11 cellular contexts compared by ENCODE assay signal in genomic region chr3:48596676-48597407, GRCh38. TPM values are rescaled to one million over a fixed set of nuclear protein-coding genes. Genes with fewer than 3 reads are reported as not detected.
DNase-seq lines count a peak whose midpoint lies in the region; ATAC-seq and TF ChIP-seq lines count a peak whose summit lies in the region.
"Had no signal": no experiment of that assay in that cellular context is flagged by ENCODE, and none has a peak within 500 bp of the region (broad histone marks: within the 10 kb centered on the region; RNA-seq: fewer than 3 reads in every experiment).

No MANE protein-coding gene starts in this region.

- peaks cover 44% of the 10 kb centered on the region for H3K36me3 ChIP-seq in HUES64 (ENCODE audit: insufficient read depth, low read length)
- H3K36me3 ChIP-seq in endodermal cell (ENCODE audit: control insufficient read depth, insufficient read depth, low read length), result peaks cover 32% of the 10 kb centered on the region
- peaks cover 13 to 33% of the 10 kb centered on the region in 2 donors for H3K36me3 ChIP-seq in psoas muscle (ENCODE audit: insufficient read depth in 1 of 2, low read depth in 1 of 2)

- DNase-seq in endodermal cell, result no peak
- no peak for DNase-seq in psoas muscle
- no peak for DNase-seq in T-cell
- DNase-seq: NCI-H510A; stimulated activated CD4-positive, alpha-beta T cell treated with anti-CD3 and anti-CD28 coated beads, Interleukin-12 subunit alpha, Interleukin-12 subunit beta, amount 100 ng/mL, for 4 hours; stimulated activated naive CD4-positive, alpha-beta T cell had no signal

- intact Hi-C loops in psoas muscle (cut with DNase I), result no loop called here

- no peaks in the 10 kb centered on the region for H3K9me3 Mint-ChIP-seq in endodermal cell
- H3K9me3 Mint-ChIP-seq in T-cell, result no peaks in the 10 kb centered on the region

- H3K36me3 Mint-ChIP-seq in endodermal cell (ENCODE audit: low read depth), result peaks cover 38% of the 10 kb centered on the region
- peaks cover 21% of the 10 kb centered on the region for H3K36me3 Mint-ChIP-seq in T-cell

- peaks cover 13% of the 10 kb centered on the region for H3K4me1 Mint-ChIP-seq in endodermal cell
- H3K4me1 Mint-ChIP-seq in T-cell, result peaks cover 6 to 9% (median 6%) of the 10 kb centered on the region in 3 donors

- POLR2A ChIA-PET in T-cell (lab: Charles Lee), result no interaction called here

- H3K27me3 ChIP-seq in HUES64 (ENCODE audit: insufficient read depth, low read length) (peaks cover 17% of the 10 kb centered on the region; the same call in 1 of the 2 replicates), endodermal cell (ENCODE audit: control insufficient read depth, insufficient read depth, low read length, poor library complexity, severe bottlenecking) (peaks cover 17% of the 10 kb centered on the region), psoas muscle (ENCODE audit: insufficient read depth in 3 of 3, low read length in 2 of 3) (no peaks in the 10 kb centered on the region)

- H3K4me1 ChIP-seq in HUES64 (ENCODE audit: insufficient read depth, low read length) (peaks cover 19% of the 10 kb centered on the region), endodermal cell (ENCODE audit: control insufficient read depth, insufficient read depth, low read length) (no peaks in the 10 kb centered on the region), psoas muscle (peaks cover 73% of the 10 kb centered on the region)

- TF ChIP-seq CTCF in endodermal cell (conservative IDR thresholded peaks at IDR 0.05) (no peak), psoas muscle (IDR thresholded peaks at IDR 0.05) (no peak)

- H3K9me3 ChIP-seq in HUES64 (ENCODE audit: insufficient read depth, low read depth, low read length) (no peaks in the 10 kb centered on the region), endodermal cell (ENCODE audit: control insufficient read depth, low read length) (no peaks in the 10 kb centered on the region), psoas muscle (no peaks in the 10 kb centered on the region)

- WGBS in HUES64, result 91% methylated on average over 8 of the region's 8 CpGs
- whole genome bisulfite sequencing in endodermal cell (ENCODE audit: insufficient coverage in 1 of 2, insufficient read length in 1 of 2), 2 experiments, result 89 to 91% methylated on average over 6 to 8 of the region's 8 CpGs
- 44 to 77% (median 62%) methylated on average over 8 of the region's 8 CpGs for WGBS in psoas muscle, 3 donors

- CTCF ChIA-PET in T-cell (lab: Charles Lee), result no interaction called here

- H3K9ac ChIP-seq in HUES64 (ENCODE audit: low read depth, low read length), result no peak overlapping the region
- no peak overlapping the region for H3K9ac ChIP-seq in endodermal cell (ENCODE audit: extremely low read depth, low read length, poor library complexity, severe bottlenecking)

- H3K4me3 ChIP-seq in HUES64 (ENCODE audit: low read length), result no peak overlapping the region
- H3K4me3 ChIP-seq in endodermal cell (ENCODE audit: low read length), result no peak overlapping the region
- H3K4me3 ChIP-seq in psoas muscle, result no peak overlapping the region

- no peak for ATAC-seq in psoas muscle
- ATAC-seq in T-cell (replicated peaks in 1 of 4), result no peak
- no peak for ATAC-seq in GM21717 (IDR thresholded peaks at IDR 0.05; ENCODE audit: unreplicated experiment)
- no peak for ATAC-seq in GM18868 (IDR thresholded peaks at IDR 0.05; ENCODE audit: unreplicated experiment)

- H3K27me3 Mint-ChIP-seq in endodermal cell (ENCODE audit: insufficient read depth) (peaks cover 9% of the 10 kb centered on the region), T-cell (peaks cover 13 to 27% of the 10 kb centered on the region in 2 donors)

- H3K27ac Mint-ChIP-seq in endodermal cell, result peak overlapping the region; percentile 53
- no peak overlapping the region for H3K27ac Mint-ChIP-seq in T-cell

- H3K4me3 Mint-ChIP-seq in endodermal cell (no peak overlapping the region), T-cell (no peak overlapping the region)

- H3K27ac ChIP-seq in HUES64 (ENCODE audit: low read depth, low read length) (peak overlapping the region; percentile 62; the same call in 1 of the 2 replicates), endodermal cell (ENCODE audit: low read depth, low read length) (no peak overlapping the region), psoas muscle (peak overlapping the region; percentile 94)

RNA-seq across cellular contexts. Expression of gene COL7A1, which starts 1.7 kb away (rescaled TPM):
- 5.3 TPM for polyA plus RNA-seq in HUES64 (2013, experiment 1 of 2)
- 9.4 TPM for polyA plus RNA-seq in HUES64 (2013, experiment 2 of 2)
- total RNA-seq in endodermal cell, result 10 to 100 TPM; 15.7 to 16.6 TPM
- polyA plus RNA-seq in endodermal cell (2013, experiment 1 of 2), result 18.7 TPM
- polyA plus RNA-seq in endodermal cell (2013, experiment 2 of 2), result 24.0 TPM
- total RNA-seq in psoas muscle, result 10 to 100 TPM in 1 of 4 donors, 1 to 10 TPM in 3; 5.1 to 22.2 (median 5.8) TPM
- 1 to 10 TPM; 1.6 to 3.5 (median 2.7) TPM for polyA plus RNA-seq in psoas muscle
- 1 to 10 TPM in 3 of 5 donors, under 1 TPM in 2; 0.33 to 2.3 (median 1.3) TPM for total RNA-seq in T-cell

RNA-seq across cellular contexts. Expression of gene UQCRC1, which starts 12.6 kb away (rescaled TPM):
- polyA plus RNA-seq in HUES64 (2013, experiment 1 of 2), result 272 TPM
- 246 TPM for polyA plus RNA-seq in HUES64 (2013, experiment 2 of 2)
- 100 to 1,000 TPM; 231 to 289 TPM for total RNA-seq in endodermal cell
- polyA plus RNA-seq in endodermal cell (2013, experiment 1 of 2), result 272 TPM
- polyA plus RNA-seq in endodermal cell (2013, experiment 2 of 2), result 265 TPM
- 100 to 1,000 TPM; 466 to 704 (median 587) TPM for total RNA-seq in psoas muscle
- polyA plus RNA-seq in psoas muscle, result 100 to 1,000 TPM; 499 to 719 (median 685) TPM
- total RNA-seq in T-cell, result 100 to 1,000 TPM in 2 of 5 donors, 10 to 100 TPM in 3; 93.0 to 109 (median 98.4) TPM

RNA-seq across cellular contexts. Expression of gene TMEM89, which starts 24.7 kb away (rescaled TPM):
- polyA plus RNA-seq in HUES64 (2013, experiment 1 of 2), result not detected
- not detected for polyA plus RNA-seq in HUES64 (2013, experiment 2 of 2)
- total RNA-seq in endodermal cell (under 1 TPM in 1 of 2 donors, not detected in 1; 0.57 TPM), psoas muscle (not detected), T-cell (under 1 TPM in 1 of 5 donors, not detected in 4; 0.39 TPM)
- polyA plus RNA-seq in endodermal cell (2013, experiment 1 of 2), result 0.39 TPM
- not detected for polyA plus RNA-seq in endodermal cell (2013, experiment 2 of 2)
- polyA plus RNA-seq in psoas muscle, result not detected
- total RNA-seq: fibroblast of villous mesenchyme, mesenteric fat pad had no signal

RNA-seq across cellular contexts. Expression of gene UCN2, which starts 33.3 kb away (rescaled TPM):
- polyA plus RNA-seq in HUES64 (2013, experiment 1 of 2), result 0.25 TPM
- 0.19 TPM for polyA plus RNA-seq in HUES64 (2013, experiment 2 of 2)
- total RNA-seq in endodermal cell (not detected), psoas muscle (under 1 TPM in 1 of 4 donors, not detected in 3; 0.32 TPM), T-cell (under 1 TPM in 1 of 5 donors, not detected in 4; 0.16 TPM)
- 0.36 TPM for polyA plus RNA-seq in endodermal cell (2013, experiment 1 of 2)
- 0.54 TPM for polyA plus RNA-seq in endodermal cell (2013, experiment 2 of 2)
- polyA plus RNA-seq in psoas muscle, result under 1 TPM in 2 of 3 donors, not detected in 1; 0.12 to 0.17 TPM
- total RNA-seq: mesenteric fat pad had no signal

RNA-seq across cellular contexts. Expression of gene SLC26A6, which starts 38.4 kb away (rescaled TPM):
- 42.0 TPM for polyA plus RNA-seq in HUES64 (2013, experiment 1 of 2)
- 40.4 TPM for polyA plus RNA-seq in HUES64 (2013, experiment 2 of 2)
- 10 to 100 TPM; 65.1 to 75.6 TPM for total RNA-seq in endodermal cell
- polyA plus RNA-seq in endodermal cell (2013, experiment 1 of 2), result 45.7 TPM
- polyA plus RNA-seq in endodermal cell (2013, experiment 2 of 2), result 41.3 TPM
- 10 to 100 TPM in 1 of 4 donors, 1 to 10 TPM in 3; 5.6 to 13.0 (median 6.6) TPM for total RNA-seq in psoas muscle
- polyA plus RNA-seq in psoas muscle, result 10 to 100 TPM in 1 of 3 donors, 1 to 10 TPM in 2; 4.5 to 10.5 (median 6.0) TPM
- 10 to 100 TPM; 16.2 to 36.4 (median 29.2) TPM for total RNA-seq in T-cell
